21 cellular contexts compared by ENCODE assay signal in genomic region chr11:86797133-86797532, GRCh38. TPM values are rescaled to one million over a fixed set of nuclear protein-coding genes. Genes with fewer than 3 reads are reported as not detected.
A peak's percentile ranks its signal among the peaks of the same experiment; 100 is the strongest.
DNase-seq lines count a peak whose midpoint lies in the region; ATAC-seq, FAIRE-seq and TF ChIP-seq lines count a peak whose summit lies in the region.
"Had no signal": no experiment of that assay in that cellular context is flagged by ENCODE, and none has a peak within 500 bp of the region (broad histone marks: within the 10 kb centered on the region; RNA-seq: fewer than 3 reads in every experiment).

No MANE protein-coding gene starts in this region.

- no peak overlapping the region for H3K4ac ChIP-seq in trophoblast cell (ENCODE audit: low read depth, low read length)

- H2AK5ac ChIP-seq in trophoblast cell (ENCODE audit: low read length) = no peak overlapping the region

- H3K4me1 ChIP-seq in A549 (peaks cover 37% of the 10 kb centered on the region), trophoblast cell (ENCODE audit: control insufficient read depth in 1 of 2, insufficient read depth in 2 of 2, low read length in 2 of 2) (peaks cover 5 to 6% of the 10 kb centered on the region in 2 experiments)

- peak overlapping the region; percentile 27 for H3K27ac Mint-ChIP-seq in chondrocyte (ENCODE audit: unreplicated experiment)
- H3K27ac Mint-ChIP-seq: CD14-positive monocyte; CD8-positive, alpha-beta T cell; HFFc6 had no signal

- H4K8ac ChIP-seq in trophoblast cell (ENCODE audit: low read depth, low read length) = no peak overlapping the region

- H3K36me3 ChIP-seq in trophoblast cell (ENCODE audit: control insufficient read depth in 1 of 2, insufficient read depth in 2 of 2, low read length in 2 of 2) = no peaks in the 10 kb centered on the region
- H3K36me3 ChIP-seq: BLaER1 had no signal

- H3K4me2 ChIP-seq in A549 = peak overlapping the region; percentile 4; the same call in 1 of the 3 replicates
- H3K4me2 ChIP-seq in trophoblast cell (ENCODE audit: low read length) = no peak overlapping the region
- H3K4me2 ChIP-seq: BLaER1 had no signal

- H2BK12ac ChIP-seq in trophoblast cell (ENCODE audit: low read length) = peak overlapping the region; percentile 8

- H3K14ac ChIP-seq in trophoblast cell (ENCODE audit: low read length) = no peak overlapping the region

- TF ChIP-seq POLR2A in A549 (IDR thresholded peaks at IDR 0.05; ENCODE audit: low read length) = no peak

- H4K12ac ChIP-seq in trophoblast cell (ENCODE audit: low read depth, low read length) = no peak overlapping the region

- H3K27me3 ChIP-seq in trophoblast cell (ENCODE audit: insufficient read depth, low read length) (no peaks in the 10 kb centered on the region), dorsolateral prefrontal cortex (peaks cover 0 to 9% (median 0%) of the 10 kb centered on the region in 45 donors)

- H3K23ac ChIP-seq in trophoblast cell (ENCODE audit: low read length) = no peak overlapping the region

- H2BK120ac ChIP-seq in trophoblast cell (ENCODE audit: insufficient read depth, low read length, poor library complexity) = no peak overlapping the region

- TF ChIP-seq RAD21 in A549 (conservative IDR thresholded peaks at IDR 0.05 in 1 of 2, IDR thresholded peaks at IDR 0.05 in 1 of 2) = no peak

- H3K4me1 Mint-ChIP-seq in chondrocyte (ENCODE audit: low read depth) = peaks cover 53% of the 10 kb centered on the region

- no peak for DNase-seq in A549 (ENCODE audit: low read depth in 1 of 2, low spot score in 1 of 2)
- DNase-seq in NCI-H69 (lab: John Stamatoyannopoulos, UW) = peak; percentile 53
- no peak for DNase-seq in chondrocyte (ENCODE audit: low spot score)
- no peak for DNase-seq in trophoblast cell
- DNase-seq in HUDEP-2 (lab: John Stamatoyannopoulos, UW; ENCODE audit: unreplicated experiment in 76 of 76) = no peak
- no peak for DNase-seq in dorsolateral prefrontal cortex
- no peak for DNase-seq in CD1c-positive myeloid dendritic cell (ENCODE audit: extremely low spot score)
- DNase-seq: CD8-positive, alpha-beta T cell; COR-L47; GOT3; H7; HFFc6 had no signal

- no peaks in the 10 kb centered on the region for H3K27me3 Mint-ChIP-seq in chondrocyte (ENCODE audit: low read depth)

- H3K4me3 Mint-ChIP-seq in chondrocyte (ENCODE audit: unreplicated experiment) = no peak overlapping the region
- H3K4me3 Mint-ChIP-seq: CD8-positive, alpha-beta T cell; HFFc6 had no signal

- H2AFZ ChIP-seq in trophoblast cell (ENCODE audit: insufficient read depth, low read length, poor library complexity) = no peak overlapping the region

- FAIRE-seq in A549 (lab: Jason Lieb, UNC) = no peak
- FAIRE-seq: D721Med, G401.6, GM12891, GM18507 had no signal

- no peak overlapping the region for H3K4me3 ChIP-seq in A549
- H3K4me3 ChIP-seq in trophoblast cell (ENCODE audit: low read depth, low read length) = no peak overlapping the region
- no peak overlapping the region for H3K4me3 ChIP-seq in dorsolateral prefrontal cortex
- H3K4me3 ChIP-seq: BLaER1 had no signal

- CTCF ChIA-PET in A549 (lab: Yijun Ruan, JAX) = interaction anchor here (1.0 to 2.7 kb wide), 4 partner anchors 13 to 189 kb away, joined by 3 to 12 read pairs (median 3); no protein-coding TSS in a partner anchor

- no peak for TF ChIP-seq EP300 in A549 (IDR thresholded peaks at IDR 0.05)

- peaks cover 4% of the 10 kb centered on the region for H3K36me3 Mint-ChIP-seq in chondrocyte (ENCODE audit: low read depth)
- H3K36me3 Mint-ChIP-seq: CD14-positive monocyte; CD8-positive, alpha-beta T cell had no signal

- no peak overlapping the region for H4K91ac ChIP-seq in trophoblast cell (ENCODE audit: low read depth, low read length)

- no peaks in the 10 kb centered on the region for H3K9me3 Mint-ChIP-seq in chondrocyte (ENCODE audit: low read depth)
- H3K9me3 Mint-ChIP-seq: CD8-positive, alpha-beta T cell; HFFc6 had no signal

- peak overlapping the region; percentile 52 to 96 for H3K27ac ChIP-seq in A549
- H3K27ac ChIP-seq in trophoblast cell (ENCODE audit: low read depth, low read length) = no peak overlapping the region
- H3K27ac ChIP-seq in dorsolateral prefrontal cortex = no peak overlapping the region
- H3K27ac ChIP-seq: 22Rv1, BLaER1 had no signal

- H3K9ac ChIP-seq in trophoblast cell (ENCODE audit: low read length) = no peak overlapping the region
- H3K9ac ChIP-seq: BLaER1 had no signal

- peaks cover 12% of the 10 kb centered on the region for H3K79me1 ChIP-seq in trophoblast cell (ENCODE audit: low read length)

- intact Hi-C loops in dorsolateral prefrontal cortex (cut with DNase I) = no loop called here

- H2BK5ac ChIP-seq in trophoblast cell (ENCODE audit: low read depth, low read length, poor library complexity) = no peak overlapping the region

- 57% methylated on average over 9 of the region's 9 CpGs for WGBS in A549 (ENCODE audit: missing lambda C conversion rate)
- no CpG with 5 or more reads among the region's 9 CpGs for WGBS in trophoblast cell (ENCODE audit: extremely low coverage, insufficient coverage, insufficient read length)

- peaks cover 8% of the 10 kb centered on the region for H3K79me2 ChIP-seq in trophoblast cell (ENCODE audit: control insufficient read depth, insufficient read depth, low read length, poor library complexity)

- H3K18ac ChIP-seq in trophoblast cell (ENCODE audit: low read length) = no peak overlapping the region

- TF ChIP-seq CTCF in A549 (IDR thresholded peaks at IDR 0.05) = no peak
- no peak for TF ChIP-seq CTCF in chondrocyte (IDR thresholded peaks at IDR 0.05)
- TF ChIP-seq CTCF in dorsolateral prefrontal cortex (IDR thresholded peaks at IDR 0.05 in 54 of 56, conservative IDR thresholded peaks at IDR 0.05 in 2 of 56; ENCODE audit: low read depth in 1 of 56, partially characterized antibody in 56 of 56) = no peak

- ATAC-seq in A549 = no peak
- no peak for ATAC-seq in SK-N-SH treated with all-trans-retinoic acid at 6 μM for 48 hours
- ATAC-seq: CD8-positive, alpha-beta T cell; HCT116 had no signal

- H3K9me3 ChIP-seq in A549 = no peaks in the 10 kb centered on the region
- no peaks in the 10 kb centered on the region for H3K9me3 ChIP-seq in trophoblast cell (ENCODE audit: insufficient read depth, low read depth, low read length)
- H3K9me3 ChIP-seq: BLaER1 had no signal

- POLR2A ChIA-PET in A549 (lab: Yijun Ruan, JAX) = no interaction called here

TF ChIP-seq in A549, 52 proteins besides CTCF, POLR2A, EP300 and RAD21:
- TF ChIP-seq KDM1A (IDR thresholded peaks at IDR 0.05; ENCODE audit: low read depth) (0 out of 2 replicates have a peak, but pooled peaks have one; percentile 13), ZSCAN20 (CRISPR knock-in tag; IDR thresholded peaks at IDR 0.05) (0 out of 2 replicates have a peak, but pooled peaks have one; percentile 2), ESRRA (IDR thresholded peaks at IDR 0.05; ENCODE audit: borderline replicate concordance, low read length) (no peak)

TF ChIP-seq in SK-N-SH treated with all-trans-retinoic acid at 6 μM for 48 hours, 23 proteins besides CTCF, POLR2A, EP300 and RAD21:
- TF ChIP-seq TCF4 (CRISPR knock-in tag; IDR thresholded peaks at IDR 0.05; ENCODE audit: borderline replicate concordance) = no peak
- no peak for TF ChIP-seq CREB5 (CRISPR knock-in tag; IDR thresholded peaks at IDR 0.05; ENCODE audit: low read depth)
- TF ChIP-seq ZC3H10 (CRISPR knock-in tag; IDR thresholded peaks at IDR 0.05) = no peak
- no peak for TF ChIP-seq ZFP30 (CRISPR knock-in tag; IDR thresholded peaks at IDR 0.05)
- TF ChIP-seq SNAI2 (CRISPR knock-in tag; IDR thresholded peaks at IDR 0.05) = no peak
- TF ChIP-seq OSR1 (CRISPR knock-in tag; IDR thresholded peaks at IDR 0.05) = no peak
- no peak for TF ChIP-seq GLIS3 (CRISPR knock-in tag; IDR thresholded peaks at IDR 0.05)
- no peak for TF ChIP-seq ISL1 (CRISPR knock-in tag; IDR thresholded peaks at IDR 0.05)

RNA-seq across cellular contexts. Expression of gene PRSS23, which starts 3.2 kb away (rescaled TPM):
- polyA plus RNA-seq in A549 (2011; rRNA removed) (240 and 282 TPM in 2 replicates), A549 (2017; fragmentation: RNase III; extraction: RNeasy Plus Mini Kit Qiagen cat#74134 plus additional on column Dnase treatment) (199 to 247 TPM (median 217 TPM) in 3 replicates)
- polyA plus RNA-seq in A549 (2012; cell fraction: cytosol; rRNA removed) = 114 and 212 TPM in 2 replicates
- 111 and 129 TPM in 2 replicates for polyA plus RNA-seq in A549 (2012; cell fraction: nucleus; rRNA removed)
- 340 and 362 TPM in 2 replicates for polyA minus RNA-seq in A549 (2011; rRNA and poly(A)+ RNA removed)
- total RNA-seq in chondrocyte (464 to 742 TPM (median 737 TPM) in 3 replicates), dorsolateral prefrontal cortex (10 to 100 TPM in 93 of 120 experiments, 1 to 10 TPM in 27; 5.7 to 31.6 (median 13.1) TPM)
- 180 and 185 TPM in 2 replicates for polyA plus RNA-seq in trophoblast cell (2013)

Comparison
In these comparisons a context has a peak if more than half of its experiments do, and no peak if none do; other contexts are left out.
1. H3K27ac ChIP-seq: peak in A549 (2 of 2); none in trophoblast cell (single experiment) and dorsolateral prefrontal cortex (0 of 59).
2. RNA of gene PRSS23, which starts 3.2 kb away (total RNA-seq): 464 to 742 TPM in chondrocyte; 5.7 to 31.6 TPM in dorsolateral prefrontal cortex; every median in the first group is over 10 times any median in the second.